ENCODE assay signal across 12 cellular contexts in the genomic region with DNA sequence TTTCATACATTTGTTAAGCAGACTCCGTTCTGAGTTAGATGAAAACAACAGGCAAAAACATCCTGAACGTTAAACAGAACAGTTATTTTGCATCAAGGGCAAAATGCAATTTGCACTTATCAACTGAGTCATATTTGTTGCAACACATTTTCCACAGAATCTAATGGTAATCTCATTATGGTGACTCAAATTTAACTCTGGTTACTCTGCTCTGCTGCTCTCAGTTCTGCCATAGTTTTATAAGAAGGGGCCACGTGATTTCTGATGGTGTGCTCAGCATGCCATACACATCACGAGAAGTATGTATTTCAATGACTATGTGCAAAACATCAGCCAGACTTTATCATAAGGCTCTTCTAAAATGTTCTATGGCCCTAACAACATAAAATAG.
DNase-seq lines count a peak whose midpoint lies in the region; ATAC-seq and TF ChIP-seq lines count a peak whose summit lies in the region.
"Had no signal": no experiment of that assay in that cellular context is flagged by ENCODE, and none has a peak within 500 bp of the region (broad histone marks: within the 10 kb centered on the region; RNA-seq: fewer than 3 reads in every experiment).

No MANE protein-coding gene starts in this region.

- H3K9me3 ChIP-seq in mammary epithelial cell (replicated peaks; ENCODE audit: insufficient read depth, low read length), result no peaks in the 10 kb centered on the region

- peak; percentile 31 to 87 for ATAC-seq in activated naive CD4-positive, alpha-beta T cell treated with anti-CD3 and anti-CD28 coated beads, Interleukin-2, amount 50 U/mL, for 72 hours
- ATAC-seq in stimulated activated effector memory CD8-positive, alpha-beta T cell treated with anti-CD3 and anti-CD28 coated beads, Interleukin-12 subunit alpha, Interleukin-12 subunit beta, amount 100 ng/mL, for 72 hours, result peak; percentile 99
- ATAC-seq in HG03565 (IDR thresholded peaks at IDR 0.05; ENCODE audit: unreplicated experiment), result no peak
- ATAC-seq in HG03108 (IDR thresholded peaks at IDR 0.05; ENCODE audit: unreplicated experiment), result no peak
- ATAC-seq: CD8-positive, alpha-beta T cell had no signal

- peaks cover 26 to 28% of the 10 kb centered on the region in 2 donors for H3K36me3 Mint-ChIP-seq in activated naive CD4-positive, alpha-beta T cell treated with anti-CD3 and anti-CD28 coated beads, Interleukin-2, amount 50 U/mL, for 72 hours
- no peaks in the 10 kb centered on the region for H3K36me3 Mint-ChIP-seq in stimulated activated effector memory CD8-positive, alpha-beta T cell treated with anti-CD3 and anti-CD28 coated beads, Interleukin-12 subunit alpha, Interleukin-12 subunit beta, amount 100 ng/mL, for 72 hours

- H3K79me2 ChIP-seq in mammary epithelial cell (ENCODE audit: insufficient read depth, low read length), result no peaks in the 10 kb centered on the region

- no peaks in the 10 kb centered on the region for H4K20me1 ChIP-seq in mammary epithelial cell (ENCODE audit: insufficient read depth, low read length)

- no peak overlapping the region for H3K9ac ChIP-seq in mammary epithelial cell (ENCODE audit: insufficient read depth, low read length)

- intact Hi-C loops in mammary epithelial cell (cut with micrococcal nuclease), result no loop called here

- H2AFZ ChIP-seq in mammary epithelial cell (ENCODE audit: low read depth, low read length), result no peak overlapping the region

- H3K4me3 Mint-ChIP-seq in stimulated activated effector memory CD8-positive, alpha-beta T cell treated with anti-CD3 and anti-CD28 coated beads, Interleukin-12 subunit alpha, Interleukin-12 subunit beta, amount 100 ng/mL, for 72 hours, result peak overlapping the region; percentile 37
- H3K4me3 Mint-ChIP-seq: CD8-positive, alpha-beta T cell had no signal

- TF ChIP-seq CTCF in mammary epithelial cell (conservative IDR thresholded peaks at IDR 0.05 in 1 of 2, IDR thresholded peaks at IDR 0.05 in 1 of 2; ENCODE audit: extremely low read depth in 1 of 2, insufficient read depth in 1 of 2, low read depth in 1 of 2, low read length in 2 of 2), result no peak

- H3K4me2 ChIP-seq in mammary epithelial cell (ENCODE audit: insufficient read depth, low read depth, low read length), result no peak overlapping the region

- peaks cover 27% of the 10 kb centered on the region for H3K4me1 Mint-ChIP-seq in stimulated activated effector memory CD8-positive, alpha-beta T cell treated with anti-CD3 and anti-CD28 coated beads, Interleukin-12 subunit alpha, Interleukin-12 subunit beta, amount 100 ng/mL, for 72 hours

- CTCF ChIA-PET in mammary epithelial cell (lab: Charles Lee; ENCODE audit: low non-redundant PET), result no interaction called here

- DNase-seq in activated naive CD4-positive, alpha-beta T cell treated with anti-CD3 and anti-CD28 coated beads, Interleukin-2, amount 50 U/mL, for 72 hours (ENCODE audit: low spot score in 2 of 2), result no peak
- no peak for DNase-seq in activated naive CD4-positive, alpha-beta T cell treated with anti-CD3 and anti-CD28 coated beads, Interleukin-2, amount 50 U/mL, for 16 hours
- DNase-seq in LHCN-M2 (ENCODE audit: low read depth) (peak; percentile 84), mammary epithelial cell (peak; percentile 3), NCI-H2196 treated with DMSO at 0.1 percent for 48 hours (lab: John Stamatoyannopoulos, UW; ENCODE audit: unreplicated experiment) (no peak)
- DNase-seq in stimulated activated effector memory CD8-positive, alpha-beta T cell treated with anti-CD3 and anti-CD28 coated beads, Interleukin-12 subunit alpha, Interleukin-12 subunit beta, amount 100 ng/mL, for 72 hours (ENCODE audit: low spot score in 2 of 2), result no peak
- DNase-seq: CD8-positive, alpha-beta T cell; effector CD8-positive, alpha-beta T cell; kidney glomerular epithelial cell; posterior cingulate gyrus had no signal

- no peaks in the 10 kb centered on the region for H3K36me3 ChIP-seq in mammary epithelial cell (ENCODE audit: insufficient read depth, low read length)

- peak overlapping the region in 1 of 2 donors; percentile 26 for H3K27ac Mint-ChIP-seq in activated naive CD4-positive, alpha-beta T cell treated with anti-CD3 and anti-CD28 coated beads, Interleukin-2, amount 50 U/mL, for 72 hours
- H3K27ac Mint-ChIP-seq in stimulated activated effector memory CD8-positive, alpha-beta T cell treated with anti-CD3 and anti-CD28 coated beads, Interleukin-12 subunit alpha, Interleukin-12 subunit beta, amount 100 ng/mL, for 72 hours, result peak overlapping the region; percentile 87
- H3K27ac Mint-ChIP-seq: CD8-positive, alpha-beta T cell had no signal

- WGBS in mammary epithelial cell (ENCODE audit: low coverage, missing lambda C conversion rate), result 98% methylated on average over 4 of the region's 4 CpGs

- no peaks in the 10 kb centered on the region for H3K4me1 ChIP-seq in mammary epithelial cell (ENCODE audit: insufficient read depth, low read length)

- no TSS peak for BruUV-seq in mammary epithelial cell (replicated peaks; lab: Mats Ljungman, UMichigan)

- H3K27me3 ChIP-seq in mammary epithelial cell (ENCODE audit: insufficient read depth, low read length), result no peaks in the 10 kb centered on the region

- H3K9me3 Mint-ChIP-seq in activated naive CD4-positive, alpha-beta T cell treated with anti-CD3 and anti-CD28 coated beads, Interleukin-2, amount 50 U/mL, for 72 hours, result peaks cover 0 to 14% of the 10 kb centered on the region in 2 donors
- peaks cover 3% of the 10 kb centered on the region for H3K9me3 Mint-ChIP-seq in stimulated activated effector memory CD8-positive, alpha-beta T cell treated with anti-CD3 and anti-CD28 coated beads, Interleukin-12 subunit alpha, Interleukin-12 subunit beta, amount 100 ng/mL, for 72 hours
- H3K9me3 Mint-ChIP-seq: CD8-positive, alpha-beta T cell had no signal

- H3K4me3 ChIP-seq in mammary epithelial cell (replicated peaks in 1 of 3; ENCODE audit: insufficient read depth in 1 of 3, low read depth in 2 of 3, low read length in 3 of 3), result no peak overlapping the region

- in situ Hi-C loops in mammary epithelial cell (cut with MboI; ENCODE audit: low sequenced_read_pairs in 2 of 2), result no loop called here

- no peak overlapping the region for H3K27ac ChIP-seq in mammary epithelial cell (ENCODE audit: insufficient read depth, low read depth, low read length)

- dilution Hi-C loops in mammary epithelial cell (cut with HindIII; ENCODE audit: low sequenced_read_pairs), result no loop called here

Comparison
In these comparisons a context has a peak if more than half of its experiments do, and no peak if none do; other contexts are left out.
1. ATAC-seq: peak in activated naive CD4-positive, alpha-beta T cell treated with anti-CD3 and anti-CD28 coated beads, Interleukin-2, amount 50 U/mL, for 72 hours (2 of 2) and stimulated activated effector memory CD8-positive, alpha-beta T cell treated with anti-CD3 and anti-CD28 coated beads, Interleukin-12 subunit alpha, Interleukin-12 subunit beta, amount 100 ng/mL, for 72 hours (single experiment); none in HG03565 (single experiment) and HG03108 (single experiment).
2. DNase-seq: peak in LHCN-M2 (single experiment) and mammary epithelial cell (single experiment); none in activated naive CD4-positive, alpha-beta T cell treated with anti-CD3 and anti-CD28 coated beads, Interleukin-2, amount 50 U/mL, for 72 hours (0 of 2), activated naive CD4-positive, alpha-beta T cell treated with anti-CD3 and anti-CD28 coated beads, Interleukin-2, amount 50 U/mL, for 16 hours (single experiment), stimulated activated effector memory CD8-positive, alpha-beta T cell treated with anti-CD3 and anti-CD28 coated beads, Interleukin-12 subunit alpha, Interleukin-12 subunit beta, amount 100 ng/mL, for 72 hours (0 of 2) and NCI-H2196 treated with DMSO at 0.1 percent for 48 hours (single experiment).